In genomic region chr1:215568287-215568692, GRCh38 we compare ENCODE assay signal across 1 cellular context.
TF ChIP-seq lines count a peak whose summit lies in the region.

No MANE protein-coding gene starts in this region.

TF ChIP-seq in K562, 482 proteins besides CTCF, POLR2A, EP300 and RAD21 (continued from another document):
- no peak for TF ChIP-seq ZNF740 (CRISPR knock-in tag; IDR thresholded peaks at IDR 0.05)
- peak in 1 of 2 experiments; percentile 72; a peak in 2 of 4 replicates for TF ChIP-seq ZNF740 (tag; IDR thresholded peaks at IDR 0.05)
- no peak for TF ChIP-seq RAD51 (IDR thresholded peaks at IDR 0.05; ENCODE audit: borderline replicate concordance, low read depth)
- no peak for TF ChIP-seq MBD2 (IDR thresholded peaks at IDR 0.05; ENCODE audit: borderline replicate concordance, low read depth)
- TF ChIP-seq ZNF707 (CRISPR knock-in tag; conservative IDR thresholded peaks at IDR 0.05): no peak
- no peak for TF ChIP-seq RHOXF2B (CRISPR knock-in tag; conservative IDR thresholded peaks at IDR 0.05)
- no peak for TF ChIP-seq PCBP1 (IDR thresholded peaks at IDR 0.05; ENCODE audit: low read depth, low read length, poor library complexity, severe bottlenecking)
- no peak for TF ChIP-seq ZKSCAN1 (IDR thresholded peaks at IDR 0.05; ENCODE audit: low read depth, low read length)
- TF ChIP-seq NR1H2 (CRISPR knock-in tag; IDR thresholded peaks at IDR 0.05): no peak
- no peak for TF ChIP-seq SUPT5H (IDR thresholded peaks at IDR 0.05)
- TF ChIP-seq RFX5 (IDR thresholded peaks at IDR 0.05; ENCODE audit: low read depth, low read length): no peak
- TF ChIP-seq HDAC3 (IDR thresholded peaks at IDR 0.05; ENCODE audit: borderline replicate concordance, partially characterized antibody): no peak
- TF ChIP-seq FOXP4 (CRISPR knock-in tag; IDR thresholded peaks at IDR 0.05; ENCODE audit: borderline replicate concordance): no peak
- TF ChIP-seq SMAD4 (CRISPR knock-in tag; conservative IDR thresholded peaks at IDR 0.05): no peak
- 0 out of 2 replicates have a peak, but pooled peaks have one; percentile 4 for TF ChIP-seq TEAD4 (IDR thresholded peaks at IDR 0.05; ENCODE audit: low read length)
- TF ChIP-seq TEAD4 (CRISPR knock-in tag; IDR thresholded peaks at IDR 0.05; ENCODE audit: borderline replicate concordance): no peak
- no peak for TF ChIP-seq SMARCA5 (IDR thresholded peaks at IDR 0.05)
- peak; percentile 49 for TF ChIP-seq TBP (optimal IDR thresholded peaks at IDR 0.05; ENCODE audit: low read depth, low read length)
- no peak for TF ChIP-seq RBM17 (IDR thresholded peaks at IDR 0.05; ENCODE audit: borderline replicate concordance, low read depth, low read length)
- no peak for TF ChIP-seq NFATC3 (IDR thresholded peaks at IDR 0.05)
- no peak for TF ChIP-seq SETDB1 (IDR thresholded peaks at IDR 0.05; ENCODE audit: low read length)
- no peak for TF ChIP-seq ASH1L (IDR thresholded peaks at IDR 0.05; ENCODE audit: borderline replicate concordance, low read depth, partially characterized antibody)
- TF ChIP-seq ZBTB11 (CRISPR knock-in tag; IDR thresholded peaks at IDR 0.05): no peak
- no peak for TF ChIP-seq PHB (CRISPR knock-in tag; IDR thresholded peaks at IDR 0.05)
- no peak for TF ChIP-seq KAT7 (CRISPR knock-in tag; IDR thresholded peaks at IDR 0.05; ENCODE audit: borderline replicate concordance)
